In genomic region chr2:228458364-228458763, GRCh38 we compare ENCODE assay signal across 36 cellular contexts.
"Had no signal": no experiment of that assay in that cellular context is flagged by ENCODE, and none has a peak within 500 bp of the region (broad histone marks: within the 10 kb centered on the region; RNA-seq: fewer than 3 reads in every experiment).

No MANE protein-coding gene starts in this region.

- H3K4me3 ChIP-seq: MG63 had no signal

- DNase-seq: Karpas-422, Kasumi-1, MG63, MM.1S, MV-4-11, NCI-H1048, NCI-H1092, NCI-H1092 treated with DMSO at 0.1 percent for 48 hours, NCI-H1105, NCI-H1105 treated with DMSO at 0.1 percent for 48 hours, NCI-H1417, NCI-H1417 treated with DMSO at 0.1 percent for 48 hours, NCI-H1436, NCI-H1436 treated with DMSO at 0.1 percent for 48 hours, NCI-H146, NCI-H1694, NCI-H1694 treated with DMSO at 0.1 percent for 48 hours, NCI-H187, NCI-H187 treated with DMSO at 0.1 percent for 48 hours, NCI-H1930, NCI-H2029, NCI-H2029 treated with DMSO at 0.1 percent for 48 hours, NCI-H2081, NCI-H2081 treated with DMSO at 0.1 percent for 48 hours, NCI-H2107, NCI-H2171, NCI-H2171 treated with DMSO at 0.1 percent for 48 hours, NCI-H2227 treated with DMSO at 0.1 percent for 48 hours, NCI-H226, NCI-H345, NCI-H446, NCI-H446 treated with DMSO at 0.1 percent for 48 hours, NCI-H510A, NCI-H510A treated with DMSO at 0.1 percent for 48 hours, NCI-H524, NCI-H524 treated with DMSO at 0.1 percent for 48 hours had no signal

- H3K27me3 ChIP-seq: MG63 had no signal

- H3K36me3 ChIP-seq: MG63 had no signal
